In genomic region chr1:1426496-1426960, GRCh38 we compare ENCODE assay signal across 1 cellular context.
A peak's percentile ranks its signal among the peaks of the same experiment; 100 is the strongest.
TF ChIP-seq lines count a peak whose summit lies in the region.

No MANE protein-coding gene starts in this region.

TF ChIP-seq in HEK293, 187 proteins besides CTCF, POLR2A, EP300 and RAD21 (continued from another document):
- TF ChIP-seq PRDM2 (tag by site-specific recombination; IDR thresholded peaks at IDR 0.05; ENCODE audit: borderline replicate concordance) (no peak), PRDM10 (tag by site-specific recombination; IDR thresholded peaks at IDR 0.05) (0 out of 2 replicates have a peak, but pooled peaks have one; percentile 14), GLIS2 (tag by site-specific recombination; IDR thresholded peaks at IDR 0.05) (0 out of 2 replicates have a peak, but pooled peaks have one; percentile 35), HIC1 (tag by site-specific recombination; IDR thresholded peaks at IDR 0.05) (peak; percentile 70; the same call in 1 of the 2 replicates), ZNF423 (tag by site-specific recombination; IDR thresholded peaks at IDR 0.05) (no peak), GLIS1 (tag by site-specific recombination; IDR thresholded peaks at IDR 0.05) (peak; percentile 25; the same call in 1 of the 2 replicates), ZNF2 (tag by site-specific recombination; IDR thresholded peaks at IDR 0.05) (no peak)
